ENCODE assay signal across 1 cellular context in genomic region chr19:11242864-11243797, GRCh38.
TF ChIP-seq lines count a peak whose summit lies in the region.

No MANE protein-coding gene starts in this region.

TF ChIP-seq in HCT116, 20 proteins besides CTCF, POLR2A, EP300 and RAD21:
- no peak for TF ChIP-seq YY1 (IDR thresholded peaks at IDR 0.05; ENCODE audit: extremely low read depth, insufficient replicate concordance, low read depth, low read length)
- TF ChIP-seq SP1 (IDR thresholded peaks at IDR 0.05; ENCODE audit: low read depth), result no peak
- TF ChIP-seq EGR1 (IDR thresholded peaks at IDR 0.05; ENCODE audit: low read depth), result no peak
- TF ChIP-seq ZNF274 (IDR thresholded peaks at IDR 0.05; ENCODE audit: low read depth, low read length), result no peak
- TF ChIP-seq EZH2 (IDR thresholded peaks at IDR 0.05), result no peak
- TF ChIP-seq CBX3 (IDR thresholded peaks at IDR 0.05; ENCODE audit: low read depth), result no peak
- TF ChIP-seq ZBTB33 (IDR thresholded peaks at IDR 0.05; ENCODE audit: extremely low read depth, insufficient replicate concordance, low read length), result no peak
- no peak for TF ChIP-seq MAX (IDR thresholded peaks at IDR 0.05)
- no peak for TF ChIP-seq SIN3A (IDR thresholded peaks at IDR 0.05; ENCODE audit: low read depth)
- no peak for TF ChIP-seq EZH2phosphoT487 (IDR thresholded peaks at IDR 0.05; ENCODE audit: borderline replicate concordance)
- no peak for TF ChIP-seq FOSL1 (IDR thresholded peaks at IDR 0.05; ENCODE audit: low read depth)
- no peak for TF ChIP-seq CEBPB (IDR thresholded peaks at IDR 0.05; ENCODE audit: low read depth)
